In genomic region chr14:93115069-93115919, GRCh38 we compare ENCODE assay signal across 8 cellular contexts. TPM values are rescaled to one million over a fixed set of nuclear protein-coding genes. Genes with fewer than 3 reads are reported as not detected.
DNase-seq lines count a peak whose midpoint lies in the region; ATAC-seq and TF ChIP-seq lines count a peak whose summit lies in the region.

No MANE protein-coding gene starts in this region.

- peaks cover 0 to 39% of the 10 kb centered on the region in 2 donors for H3K4me1 ChIP-seq in right atrium auricular region
- H3K4me1 ChIP-seq in uterus: peaks cover 0 to 5% of the 10 kb centered on the region in 2 donors

- no peaks in the 10 kb centered on the region for H3K9me3 Mint-ChIP-seq in T-cell

- POLR2A ChIA-PET in T-cell (lab: Charles Lee): no interaction called here

- H3K9me3 ChIP-seq in right atrium auricular region (no peaks in the 10 kb centered on the region), uterus (no peaks in the 10 kb centered on the region)

- H3K27ac ChIP-seq in right atrium auricular region: peak overlapping the region; percentile 98 to 99
- peak overlapping the region; percentile 96 to 99 for H3K27ac ChIP-seq in uterus

- H3K4me3 ChIP-seq in GM12875 (ENCODE audit: low read depth, low read length) (peak overlapping the region; percentile 77), right atrium auricular region (peak overlapping the region; percentile 71 to 89), uterus (peak overlapping the region; percentile 71 to 81)

- H3K27me3 ChIP-seq in right atrium auricular region (no peaks in the 10 kb centered on the region), uterus (no peaks in the 10 kb centered on the region)

- ATAC-seq in HG02642 (IDR thresholded peaks at IDR 0.05; ENCODE audit: poor library complexity, unreplicated experiment) (peak; percentile 82), T-cell (replicated peaks in 1 of 4) (peak; percentile 80 to 88 (median 84))

- peaks cover 22 to 28% (median 25%) of the 10 kb centered on the region in 3 donors for H3K4me1 Mint-ChIP-seq in T-cell

- H3K36me3 ChIP-seq in right atrium auricular region: no peaks in the 10 kb centered on the region
- no peaks in the 10 kb centered on the region for H3K36me3 ChIP-seq in uterus

- H3K4me3 Mint-ChIP-seq in T-cell: peak overlapping the region; percentile 80 to 89 (median 82)

- peak; percentile 28 to 57 for TF ChIP-seq POLR2A in uterus (IDR thresholded peaks at IDR 0.05)

- peak overlapping the region in 1 of 2 donors; percentile 55 for H3K27ac Mint-ChIP-seq in T-cell

- CTCF ChIA-PET in T-cell (lab: Charles Lee): interaction anchor here (0.5 to 3.4 kb wide), 12 partner anchors 10 to 163 kb away, joined by 3 to 66 read pairs (median 5); partner anchors contain the start of genes GON7 (in 1 of the 2), LYSET (in 1 of the 2), MOAP1 (in 1 of the 2) and UBR7 (in 1 of the 2)

- no peaks in the 10 kb centered on the region for H3K36me3 Mint-ChIP-seq in T-cell

- TF ChIP-seq CTCF in GM12875 (IDR thresholded peaks at IDR 0.05; ENCODE audit: borderline replicate concordance, insufficient read depth, low read depth, low read length) (no peak), right atrium auricular region (IDR thresholded peaks at IDR 0.05) (peak; percentile 7 to 11), uterus (IDR thresholded peaks at IDR 0.05) (peak in 3 of 4 experiments; percentile 44 to 77 (median 54))

- no peaks in the 10 kb centered on the region for H3K27me3 Mint-ChIP-seq in T-cell

- DNase-seq in NCI-H1105 (lab: John Stamatoyannopoulos, UW): peak; percentile 79
- peak; percentile 45 to 87 (median 74) for DNase-seq in T-cell
- DNase-seq in amniotic epithelial cell (ENCODE audit: low read depth): peak; percentile 73
- peak; percentile 77 for DNase-seq in right atrium auricular region (ENCODE audit: low spot score)
- peak; percentile 92 for DNase-seq in putamen (ENCODE audit: low spot score)
- DNase-seq in uterus: peak; percentile 84 to 89

- intact Hi-C loops in uterus (cut with DNase I; ENCODE audit: low total_unique reads): loop anchor here (10.0 kb wide), 1 partner anchor 150 kb away; no protein-coding TSS in a partner anchor

RNA-seq across cellular contexts. Expression of gene ITPK1, which starts 0.4 kb away (rescaled TPM):
- 10 to 100 TPM; 28.0 to 43.0 (median 39.5) TPM for total RNA-seq in T-cell
- total RNA-seq in right atrium auricular region: 10 to 100 TPM; 58.3 to 76.0 TPM
- total RNA-seq in uterus: 10 to 100 TPM; 19.7 to 97.7 (median 26.5) TPM

Comparison
In these comparisons a context has a peak if more than half of its experiments do, and no peak if none do; other contexts are left out.
1. Peak in every context shown above with its lines: DNase-seq, ATAC-seq, H3K4me3 ChIP-seq and H3K27ac ChIP-seq.